In genomic region chr10:79130255-79130654, GRCh38 we compare ENCODE assay signal across 19 cellular contexts.
DNase-seq lines count a peak whose midpoint lies in the region; ATAC-seq, FAIRE-seq and TF ChIP-seq lines count a peak whose summit lies in the region.
"Had no signal": no experiment of that assay in that cellular context is flagged by ENCODE, and none has a peak within 500 bp of the region (broad histone marks: within the 10 kb centered on the region; RNA-seq: fewer than 3 reads in every experiment).

No MANE protein-coding gene starts in this region.

- no peaks in the 10 kb centered on the region for H3K27me3 ChIP-seq in astrocyte (ENCODE audit: insufficient read depth, low read length)
- H3K27me3 ChIP-seq in mesenchymal stem cell (ENCODE audit: control insufficient read depth in 1 of 2, insufficient read depth in 1 of 2, low read length in 2 of 2), result no peaks in the 10 kb centered on the region
- no peaks in the 10 kb centered on the region for H3K27me3 ChIP-seq in upper lobe of left lung
- H3K27me3 ChIP-seq: left lung, tibial nerve had no signal

- no peak for ATAC-seq in activated T-cell treated with anti-CD3 and anti-CD28 coated beads, Interleukin-2, amount 50 U/mL, for 72 hours (replicated peaks in 1 of 2)
- no peak for ATAC-seq in upper lobe of left lung (ENCODE audit: low FRiP score in 2 of 2)
- ATAC-seq: left lung; stimulated activated naive B cell treated with anti-CD40 and anti-IgM and Interleukin-4, amounts not matched to agents 10 μg/mL and 1 μg/mL and 100 μg/mL, for 72 hours had no signal

- peak overlapping the region; percentile 55 to 87 for H3K18ac ChIP-seq in mesenchymal stem cell (ENCODE audit: low read depth in 1 of 2, low read length in 2 of 2)

- H3K9me3 ChIP-seq in astrocyte (ENCODE audit: insufficient read depth, low read depth, low read length) (no peaks in the 10 kb centered on the region), mesenchymal stem cell (ENCODE audit: control insufficient read depth, low read length) (no peaks in the 10 kb centered on the region), upper lobe of left lung (no peaks in the 10 kb centered on the region), kidney (ENCODE audit: control insufficient read depth in 1 of 2, low read length in 2 of 2) (no peaks in the 10 kb centered on the region)
- H3K9me3 ChIP-seq: left lung, tibial nerve had no signal

- no peak overlapping the region for H2AFZ ChIP-seq in astrocyte (ENCODE audit: low read depth, low read length)
- no peak overlapping the region for H2AFZ ChIP-seq in mesenchymal stem cell (ENCODE audit: low read depth, low read length)

- H3K79me1 ChIP-seq in mesenchymal stem cell (replicated peaks; ENCODE audit: low read length, poor library complexity, severe bottlenecking), result peaks cover 12% of the 10 kb centered on the region

- peak overlapping the region; percentile 76 for H2BK15ac ChIP-seq in mesenchymal stem cell (ENCODE audit: low read depth, poor library complexity, severe bottlenecking)

- peak overlapping the region; percentile 31 for H4K8ac ChIP-seq in mesenchymal stem cell (ENCODE audit: low read length)

- H3K36me3 ChIP-seq in astrocyte (ENCODE audit: insufficient read depth, low read length), result peaks cover 9% of the 10 kb centered on the region
- peaks cover 60 to 80% of the 10 kb centered on the region in 2 experiments for H3K36me3 ChIP-seq in mesenchymal stem cell (ENCODE audit: control insufficient read depth in 1 of 2, insufficient read depth in 2 of 2, low read depth in 1 of 2, low read length in 2 of 2)
- peaks cover 0 to 21% (median 10%) of the 10 kb centered on the region in 4 donors for H3K36me3 ChIP-seq in upper lobe of left lung
- peaks cover 0 to 16% of the 10 kb centered on the region in 2 donors for H3K36me3 ChIP-seq in kidney (ENCODE audit: control insufficient read depth in 1 of 2, insufficient read depth in 2 of 2, low read length in 2 of 2)

- peak overlapping the region; percentile 18 for H2AK5ac ChIP-seq in mesenchymal stem cell (ENCODE audit: low read length, severe bottlenecking)

- peaks cover 94% of the 10 kb centered on the region for H3K79me2 ChIP-seq in astrocyte (ENCODE audit: insufficient read depth, low read length)

- no peak for DNase-seq in activated T-cell treated with anti-CD3 and anti-CD28 coated beads, Interleukin-2, amount 50 U/mL, for 24 hours
- no peak for DNase-seq in activated T-cell treated with anti-CD3 and anti-CD28 coated beads, Interleukin-2, amount 50 U/mL, for 72 hours
- no peak for DNase-seq in astrocyte (ENCODE audit: low read depth)
- DNase-seq in mesenchymal stem cell, result no peak
- DNase-seq in upper lobe of left lung, result no peak
- no peak for DNase-seq in kidney
- DNase-seq in UCSD-AML1 (lab: John Stamatoyannopoulos, UW; ENCODE audit: unreplicated experiment), result no peak
- no peak for DNase-seq in CD14-positive monocyte (ENCODE audit: low spot score)
- DNase-seq: amniotic stem cell; DMS79; left lung; NK-92 treated with Interleukin-12 subunit alpha and Interleukin-12 subunit beta, amount 100 ng/mL, for 24 hours; RPMI8226; stimulated activated naive B cell treated with anti-CD40 and anti-IgM and Interleukin-4, amounts not matched to agents 10 μg/mL and 1 μg/mL and 100 μg/mL, for 72 hours had no signal

- TF ChIP-seq EP300 in upper lobe of left lung (IDR thresholded peaks at IDR 0.05), result no peak

- H3K4me1 Mint-ChIP-seq in activated T-cell treated with anti-CD3 and anti-CD28 coated beads, Interleukin-2, amount 50 U/mL, for 24 hours (ENCODE audit: low read depth), result peaks cover 4% of the 10 kb centered on the region
- H3K4me1 Mint-ChIP-seq in activated T-cell treated with anti-CD3 and anti-CD28 coated beads, Interleukin-2, amount 50 U/mL, for 72 hours (ENCODE audit: low read depth), result peaks cover 4% of the 10 kb centered on the region
- H3K4me1 Mint-ChIP-seq in astrocyte (ENCODE audit: low read depth, unreplicated experiment), result peaks cover 67% of the 10 kb centered on the region
- H3K4me1 Mint-ChIP-seq in CD14-positive monocyte, result peaks cover 77% of the 10 kb centered on the region

- H3K9ac ChIP-seq in astrocyte (ENCODE audit: low read length), result no peak overlapping the region
- peak overlapping the region; percentile 30 for H3K9ac ChIP-seq in mesenchymal stem cell (ENCODE audit: low read length)
- no peak overlapping the region for H3K9ac ChIP-seq in kidney (ENCODE audit: low read length in 2 of 2)

- H2BK5ac ChIP-seq in mesenchymal stem cell (ENCODE audit: low read depth, low read length, poor library complexity, severe bottlenecking), result no peak overlapping the region

- peaks cover 85% of the 10 kb centered on the region for H4K20me1 ChIP-seq in astrocyte (ENCODE audit: insufficient read depth, low read length)

- peak overlapping the region; percentile 75 for H3K27ac Mint-ChIP-seq in activated T-cell treated with anti-CD3 and anti-CD28 coated beads, Interleukin-2, amount 50 U/mL, for 24 hours
- no peak overlapping the region for H3K27ac Mint-ChIP-seq in activated T-cell treated with anti-CD3 and anti-CD28 coated beads, Interleukin-2, amount 50 U/mL, for 72 hours
- H3K27ac Mint-ChIP-seq in astrocyte (ENCODE audit: unreplicated experiment) (no peak overlapping the region), CD14-positive monocyte (peak overlapping the region in 3 of 7 donors; percentile 63 to 72 (median 72))
- H3K27ac Mint-ChIP-seq: activated T-helper 1 cell treated with anti-CD3 and anti-CD28 coated beads, Interleukin-12 subunit alpha, Interleukin-12 subunit beta, Interleukin-2, Interleukin-4 antibody, amounts not matched to agents 30 ng/mL and 10 ng/mL and 1 ng/mL, durations not matched to agents 14 hours and 24 hours and 36 hours; stimulated activated naive B cell treated with anti-CD40 and anti-IgM and Interleukin-4, amounts not matched to agents 10 μg/mL and 1 μg/mL and 100 μg/mL, for 72 hours had no signal

- no peak overlapping the region for H3K23ac ChIP-seq in mesenchymal stem cell (ENCODE audit: low read length in 2 of 2)

- H3K9me3 Mint-ChIP-seq in activated T-cell treated with anti-CD3 and anti-CD28 coated beads, Interleukin-2, amount 50 U/mL, for 24 hours, result no peaks in the 10 kb centered on the region
- no peaks in the 10 kb centered on the region for H3K9me3 Mint-ChIP-seq in activated T-cell treated with anti-CD3 and anti-CD28 coated beads, Interleukin-2, amount 50 U/mL, for 72 hours
- H3K9me3 Mint-ChIP-seq in astrocyte (ENCODE audit: unreplicated experiment) (no peaks in the 10 kb centered on the region), CD14-positive monocyte (peaks cover 0 to 3% (median 0%) of the 10 kb centered on the region in 7 donors)
- H3K9me3 Mint-ChIP-seq: activated T-helper 1 cell treated with anti-CD3 and anti-CD28 coated beads, Interleukin-12 subunit alpha, Interleukin-12 subunit beta, Interleukin-2, Interleukin-4 antibody, amounts not matched to agents 30 ng/mL and 10 ng/mL and 1 ng/mL, durations not matched to agents 14 hours and 24 hours and 36 hours; stimulated activated naive B cell treated with anti-CD40 and anti-IgM and Interleukin-4, amounts not matched to agents 10 μg/mL and 1 μg/mL and 100 μg/mL, for 72 hours had no signal

- H3K4me3 ChIP-seq in astrocyte (ENCODE audit: insufficient read depth, low read depth, low read length) (no peak overlapping the region), mesenchymal stem cell (ENCODE audit: insufficient read depth in 1 of 2, low read depth in 1 of 2, low read length in 2 of 2) (no peak overlapping the region), upper lobe of left lung (no peak overlapping the region), kidney (ENCODE audit: low read length in 2 of 2) (no peak overlapping the region)
- H3K4me3 ChIP-seq: left lung, tibial nerve had no signal

- H2BK12ac ChIP-seq in mesenchymal stem cell (ENCODE audit: low read length in 2 of 2), result peak overlapping the region; percentile 55 to 96

- no peak for TF ChIP-seq CTCF in astrocyte (IDR thresholded peaks at IDR 0.05; ENCODE audit: insufficient read depth, low read depth, low read length)
- no peak for TF ChIP-seq CTCF in upper lobe of left lung (IDR thresholded peaks at IDR 0.05)
- no peak for TF ChIP-seq CTCF in kidney (IDR thresholded peaks at IDR 0.05; ENCODE audit: borderline replicate concordance, extremely low read depth, insufficient read depth)
- TF ChIP-seq CTCF in CD14-positive monocyte (IDR thresholded peaks at IDR 0.05), result no peak

- H3K4me2 ChIP-seq in astrocyte (ENCODE audit: low read length) (no peak overlapping the region), mesenchymal stem cell (ENCODE audit: low read length, poor library complexity, severe bottlenecking) (no peak overlapping the region)

- no peak for TF ChIP-seq POLR2A in upper lobe of left lung (IDR thresholded peaks at IDR 0.05)

- H3K27ac ChIP-seq in astrocyte (ENCODE audit: low read depth, low read length) (no peak overlapping the region), mesenchymal stem cell (ENCODE audit: low read length, poor library complexity, severe bottlenecking) (peak overlapping the region; percentile 61), upper lobe of left lung (peak overlapping the region in 3 of 4 donors; percentile 24 to 73 (median 72)), kidney (ENCODE audit: low read depth in 2 of 2, low read length in 2 of 2) (no peak overlapping the region)
- H3K27ac ChIP-seq: VCaP had no signal

- H3K4ac ChIP-seq in mesenchymal stem cell (ENCODE audit: low read depth in 1 of 2, low read length in 2 of 2), result peak overlapping the region; percentile 39 to 75

- H3K4me3 Mint-ChIP-seq in activated T-cell treated with anti-CD3 and anti-CD28 coated beads, Interleukin-2, amount 50 U/mL, for 24 hours, result no peak overlapping the region
- H3K4me3 Mint-ChIP-seq in activated T-cell treated with anti-CD3 and anti-CD28 coated beads, Interleukin-2, amount 50 U/mL, for 72 hours, result no peak overlapping the region
- H3K4me3 Mint-ChIP-seq in astrocyte (ENCODE audit: unreplicated experiment), result peak overlapping the region; percentile 50
- no peak overlapping the region for H3K4me3 Mint-ChIP-seq in CD14-positive monocyte
- H3K4me3 Mint-ChIP-seq: activated T-helper 1 cell treated with anti-CD3 and anti-CD28 coated beads, Interleukin-12 subunit alpha, Interleukin-12 subunit beta, Interleukin-2, Interleukin-4 antibody, amounts not matched to agents 30 ng/mL and 10 ng/mL and 1 ng/mL, durations not matched to agents 14 hours and 24 hours and 36 hours; stimulated activated naive B cell treated with anti-CD40 and anti-IgM and Interleukin-4, amounts not matched to agents 10 μg/mL and 1 μg/mL and 100 μg/mL, for 72 hours had no signal

- 93% methylated on average over 5 of the region's 5 CpGs for WGBS in mesenchymal stem cell
- WGBS in upper lobe of left lung, 2 donors, result 89 to 100% methylated on average over 1 to 5 of the region's 5 CpGs

- no peaks in the 10 kb centered on the region for H3K36me3 Mint-ChIP-seq in activated T-cell treated with anti-CD3 and anti-CD28 coated beads, Interleukin-2, amount 50 U/mL, for 24 hours (ENCODE audit: low read depth)
- H3K36me3 Mint-ChIP-seq in activated T-cell treated with anti-CD3 and anti-CD28 coated beads, Interleukin-2, amount 50 U/mL, for 72 hours (ENCODE audit: insufficient read depth in 2 of 2), result no peaks in the 10 kb centered on the region
- H3K36me3 Mint-ChIP-seq in astrocyte (ENCODE audit: low read depth, unreplicated experiment) (peaks cover 5% of the 10 kb centered on the region), CD14-positive monocyte (peaks cover 38 to 55% of the 10 kb centered on the region in 2 donors)

- no peaks in the 10 kb centered on the region for H3K27me3 Mint-ChIP-seq in activated T-cell treated with anti-CD3 and anti-CD28 coated beads, Interleukin-2, amount 50 U/mL, for 24 hours
- H3K27me3 Mint-ChIP-seq in activated T-cell treated with anti-CD3 and anti-CD28 coated beads, Interleukin-2, amount 50 U/mL, for 72 hours (ENCODE audit: low read depth), result no peaks in the 10 kb centered on the region
- no peaks in the 10 kb centered on the region for H3K27me3 Mint-ChIP-seq in astrocyte (ENCODE audit: low read depth, unreplicated experiment)
- H3K27me3 Mint-ChIP-seq in CD14-positive monocyte (ENCODE audit: low read depth in 3 of 3), result peaks cover 0 to 2% (median 0%) of the 10 kb centered on the region in 3 donors
- H3K27me3 Mint-ChIP-seq: stimulated activated naive B cell treated with anti-CD40 and anti-IgM and Interleukin-4, amounts not matched to agents 10 μg/mL and 1 μg/mL and 100 μg/mL, for 72 hours had no signal

- FAIRE-seq in astrocyte (lab: Jason Lieb, UNC), result no peak
- FAIRE-seq in kidney (lab: Jason Lieb, UNC), result no peak
- FAIRE-seq: A204.1, GM18507 had no signal

- H4K91ac ChIP-seq in mesenchymal stem cell (ENCODE audit: low read length), result peak overlapping the region; percentile 65

- H3K4me1 ChIP-seq in astrocyte (ENCODE audit: insufficient read depth, low read length), result peaks cover 60% of the 10 kb centered on the region
- peaks cover 82% of the 10 kb centered on the region for H3K4me1 ChIP-seq in mesenchymal stem cell (ENCODE audit: control insufficient read depth, insufficient read depth, low read depth, low read length)
- H3K4me1 ChIP-seq in upper lobe of left lung, result peaks cover 58 to 89% (median 73%) of the 10 kb centered on the region in 4 donors
- H3K4me1 ChIP-seq in kidney (ENCODE audit: control insufficient read depth in 1 of 2, insufficient read depth in 1 of 2, low read depth in 1 of 2, low read length in 2 of 2), result peaks cover 11 to 13% of the 10 kb centered on the region in 2 donors

- H2BK120ac ChIP-seq in mesenchymal stem cell (ENCODE audit: low read depth, low read length), result no peak overlapping the region

- peak overlapping the region in 1 of 2 experiments; percentile 92 for H3K14ac ChIP-seq in mesenchymal stem cell (ENCODE audit: low read length in 2 of 2)

- intact Hi-C loops in kidney (cut with DNase I) (no loop called here), CD14-positive monocyte (cut with micrococcal nuclease) (no loop called here)

Comparison
In these comparisons a context has a peak if more than half of its experiments do, and no peak if none do; other contexts are left out.
1. H3K27ac ChIP-seq: peak in mesenchymal stem cell (single experiment) and upper lobe of left lung (3 of 4); none in astrocyte (single experiment) and kidney (0 of 2).